1 cellular context compared by ENCODE assay signal in genomic region chr4:6893449-6894085, GRCh38.
TF ChIP-seq lines count a peak whose summit lies in the region.

No MANE protein-coding gene starts in this region.

TF ChIP-seq in HepG2, 621 proteins besides CTCF, POLR2A, EP300 and RAD21 (continued from another document and continues in another):
- TF ChIP-seq GPBP1L1 (CRISPR knock-in tag; IDR thresholded peaks at IDR 0.05) (no peak), ZNF317 (CRISPR knock-in tag; IDR thresholded peaks at IDR 0.05) (peak; percentile 23; the same call in 1 of the 2 replicates), ZMYM4 (CRISPR knock-in tag; IDR thresholded peaks at IDR 0.05) (peak; percentile 88), IRF2 (CRISPR knock-in tag; IDR thresholded peaks at IDR 0.05) (peak; percentile 90), ZNF790 (CRISPR knock-in tag; IDR thresholded peaks at IDR 0.05; ENCODE audit: borderline replicate concordance) (no peak), ZBTB1 (CRISPR knock-in tag; IDR thresholded peaks at IDR 0.05; ENCODE audit: borderline replicate concordance) (no peak), ZNF430 (CRISPR knock-in tag; IDR thresholded peaks at IDR 0.05) (peak; percentile 93), CAMTA2 (CRISPR knock-in tag; IDR thresholded peaks at IDR 0.05; ENCODE audit: borderline replicate concordance) (no peak), ZNF574 (CRISPR knock-in tag; IDR thresholded peaks at IDR 0.05) (peak; percentile 80), ZNF740 (CRISPR knock-in tag; IDR thresholded peaks at IDR 0.05) (no peak), SMARCE1 (IDR thresholded peaks at IDR 0.05; ENCODE audit: borderline replicate concordance) (no peak), SP5 (CRISPR knock-in tag; IDR thresholded peaks at IDR 0.05; ENCODE audit: borderline replicate concordance, low read depth) (peak; percentile 55; the same call in 1 of the 2 replicates), MYPOP (CRISPR knock-in tag; IDR thresholded peaks at IDR 0.05) (peak; percentile 79; the same call in 1 of the 2 replicates), ETV6 (CRISPR knock-in tag; conservative IDR thresholded peaks at IDR 0.05) (peak; percentile 62; the same call in 1 of the 2 replicates), ZNF670 (CRISPR knock-in tag; IDR thresholded peaks at IDR 0.05; ENCODE audit: borderline replicate concordance) (peak; percentile 80), ZBTB2 (CRISPR knock-in tag; IDR thresholded peaks at IDR 0.05; ENCODE audit: low read depth) (no peak), ZNF550 (CRISPR knock-in tag; IDR thresholded peaks at IDR 0.05; ENCODE audit: borderline replicate concordance) (no peak), HDAC6 (IDR thresholded peaks at IDR 0.05; ENCODE audit: low read depth, low read length) (no peak), NFE2L2 (IDR thresholded peaks at IDR 0.05; ENCODE audit: low read length) (peak; percentile 99), EZH2 (conservative IDR thresholded peaks at IDR 0.05; ENCODE audit: low read depth, low read length) (no peak), ELF1 (CRISPR knock-in tag; IDR thresholded peaks at IDR 0.05) (no peak), ZNF431 (CRISPR knock-in tag; IDR thresholded peaks at IDR 0.05; ENCODE audit: borderline replicate concordance, low read depth) (peak; percentile 91; the same call in 1 of the 2 replicates), ZSCAN30 (CRISPR knock-in tag; IDR thresholded peaks at IDR 0.05) (no peak), IKZF5 (CRISPR knock-in tag; IDR thresholded peaks at IDR 0.05) (peak; percentile 96), ZNF580 (CRISPR knock-in tag; IDR thresholded peaks at IDR 0.05; ENCODE audit: borderline replicate concordance, low read depth) (peak; percentile 88), ZNF816 (CRISPR knock-in tag; IDR thresholded peaks at IDR 0.05; ENCODE audit: borderline replicate concordance) (peak; percentile 59; the same call in 1 of the 2 replicates), ZNF703 (CRISPR knock-in tag; IDR thresholded peaks at IDR 0.05; ENCODE audit: borderline replicate concordance) (0 out of 2 replicates have a peak, but pooled peaks have one; percentile 22), FOXK2 (IDR thresholded peaks at IDR 0.05) (peak; percentile 72; the same call in 1 of the 2 replicates), NR2F2 (IDR thresholded peaks at IDR 0.05; ENCODE audit: borderline replicate concordance, low read depth) (peak; percentile 65; the same call in 1 of the 2 replicates), MAFG (CRISPR knock-in tag; IDR thresholded peaks at IDR 0.05) (peak; percentile 96), MEIS1 (CRISPR knock-in tag; IDR thresholded peaks at IDR 0.05; ENCODE audit: borderline replicate concordance) (0 out of 2 replicates have a peak, but pooled peaks have one; percentile 31), ZNF235 (CRISPR knock-in tag; IDR thresholded peaks at IDR 0.05; ENCODE audit: borderline replicate concordance) (no peak), NFKB2 (CRISPR knock-in tag; IDR thresholded peaks at IDR 0.05; ENCODE audit: borderline replicate concordance) (peak; percentile 31; the same call in 1 of the 2 replicates), POGK (CRISPR knock-in tag; conservative IDR thresholded peaks at IDR 0.05) (peak; percentile 65; the same call in 1 of the 2 replicates), ZNF556 (CRISPR knock-in tag; IDR thresholded peaks at IDR 0.05; ENCODE audit: borderline replicate concordance) (0 out of 2 replicates have a peak, but pooled peaks have one; percentile 55), FOXC1 (CRISPR knock-in tag; IDR thresholded peaks at IDR 0.05; ENCODE audit: borderline replicate concordance) (peak; percentile 63; the same call in 1 of the 2 replicates), SRF (IDR thresholded peaks at IDR 0.05; ENCODE audit: low read depth, low read length) (no peak), ELF3 (CRISPR knock-in tag; IDR thresholded peaks at IDR 0.05) (peak; percentile 92), ZC3H13 (CRISPR knock-in tag; IDR thresholded peaks at IDR 0.05) (0 out of 2 replicates have a peak, but pooled peaks have one; percentile 51), KLF12 (CRISPR knock-in tag; IDR thresholded peaks at IDR 0.05; ENCODE audit: borderline replicate concordance) (no peak; the same call in 1 of the 2 replicates), KLF16 (CRISPR knock-in tag; IDR thresholded peaks at IDR 0.05) (peak in 1 of 2 experiments; percentile 94; a peak in 2 of 4 replicates), ZNF782 (CRISPR knock-in tag; IDR thresholded peaks at IDR 0.05; ENCODE audit: borderline replicate concordance) (no peak), ZBTB43 (CRISPR knock-in tag; conservative IDR thresholded peaks at IDR 0.05) (peak; percentile 85), NKX3-1 (CRISPR knock-in tag; IDR thresholded peaks at IDR 0.05) (peak; percentile 63; the same call in 1 of the 2 replicates), JDP2 (CRISPR knock-in tag; IDR thresholded peaks at IDR 0.05; ENCODE audit: borderline replicate concordance) (peak; percentile 53; the same call in 1 of the 2 replicates), JARID2 (CRISPR knock-in tag; IDR thresholded peaks at IDR 0.05; ENCODE audit: insufficient replicate concordance) (peak; percentile 83), HNF1B (CRISPR knock-in tag; IDR thresholded peaks at IDR 0.05) (peak; percentile 99), HNF4A (CRISPR knock-in tag; IDR thresholded peaks at IDR 0.05) (peak; percentile 99), ZBTB8A (CRISPR knock-in tag; IDR thresholded peaks at IDR 0.05; ENCODE audit: borderline replicate concordance, low read depth) (0 out of 2 replicates have a peak, but pooled peaks have one; percentile 47), ZNF564 (CRISPR knock-in tag; IDR thresholded peaks at IDR 0.05) (0 out of 2 replicates have a peak, but pooled peaks have one; percentile 61), NR3C1 (CRISPR knock-in tag; IDR thresholded peaks at IDR 0.05) (no peak), KAT8 (CRISPR knock-in tag; IDR thresholded peaks at IDR 0.05) (peak; percentile 84), ZFP41 (CRISPR knock-in tag; IDR thresholded peaks at IDR 0.05; ENCODE audit: borderline replicate concordance) (no peak)
